35 cellular contexts compared by ENCODE assay signal in the genomic region with DNA sequence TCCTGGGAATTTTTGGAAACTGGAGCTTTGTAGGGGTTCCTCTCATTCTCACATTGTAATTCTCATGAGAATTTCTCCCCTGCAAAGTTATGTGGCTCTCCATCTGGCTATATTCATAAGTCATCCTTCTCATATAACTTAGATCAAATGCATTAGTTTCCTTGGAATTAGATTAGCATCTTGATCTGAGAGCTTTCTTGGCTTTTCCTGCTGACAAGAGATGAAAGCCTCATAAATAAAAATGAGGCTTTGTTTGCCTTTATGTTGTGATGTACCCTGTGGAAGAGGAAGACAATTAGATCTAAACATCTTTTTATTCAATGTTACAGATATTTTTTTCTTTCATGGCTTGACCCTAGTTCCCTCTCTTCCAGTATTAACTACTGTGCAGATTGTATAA.
"Had no signal": no experiment of that assay in that cellular context is flagged by ENCODE, and none has a peak within 500 bp of the region (broad histone marks: within the 10 kb centered on the region; RNA-seq: fewer than 3 reads in every experiment).

No MANE protein-coding gene starts in this region.

- H3K9me3 Mint-ChIP-seq: activated B cell treated with CpG ODN at 0.5 μM for 24 hours; activated CD4-positive, alpha-beta memory T cell treated with anti-CD3 and anti-CD28 coated beads for 36 hours; activated CD4-positive, alpha-beta T cell treated with anti-CD3 and anti-CD28 coated beads, Interleukin-2, amount 10 ng/mL, durations not matched to agents 24 days and 14 days; activated CD8-positive, alpha-beta T cell treated with anti-CD3 and anti-CD28 coated beads for 36 hours; activated naive CD4-positive, alpha-beta T cell treated with anti-CD3 and anti-CD28 coated beads, Interleukin-2, amount 50 U/mL, for 72 hours; activated T-cell treated with anti-CD3 and anti-CD28 coated beads, Interleukin-2, amount 50 U/mL, for 4 hours; activated T-helper 17 cell treated with anti-CD3 and anti-CD28 coated beads, Interleukin-2, amount 50 U/mL, for 72 hours; T-helper 1 cell treated with Interleukin-12 subunit alpha and Interleukin-12 subunit beta and Interleukin-4 antibody, amounts not matched to agents 30 μg/mL and 1 μg/mL, for 36 hours; T-helper 2 cell treated with Interferon-gamma antibody and Interleukin-4, amounts not matched to agents 5 μg/mL and 100 μg/mL, for 36 hours had no signal

- H3K27ac Mint-ChIP-seq: activated B cell treated with CpG ODN at 0.5 μM for 24 hours; activated CD4-positive, alpha-beta memory T cell treated with anti-CD3 and anti-CD28 coated beads for 36 hours; activated CD4-positive, alpha-beta T cell treated with anti-CD3 and anti-CD28 coated beads, Interleukin-2, amount 10 ng/mL, durations not matched to agents 24 days and 14 days; activated CD8-positive, alpha-beta T cell treated with anti-CD3 and anti-CD28 coated beads for 36 hours; activated naive CD4-positive, alpha-beta T cell treated with anti-CD3 and anti-CD28 coated beads for 36 hours; activated naive CD4-positive, alpha-beta T cell treated with anti-CD3 and anti-CD28 coated beads, Interleukin-2, amount 50 U/mL, for 72 hours; activated naive CD8-positive, alpha-beta T cell treated with anti-CD3 and anti-CD28 coated beads for 36 hours; activated T-cell treated with anti-CD3 and anti-CD28 coated beads, Interleukin-2, amount 50 U/mL, for 72 hours; activated T-helper 1 cell treated with anti-CD3 and anti-CD28 coated beads, Interleukin-12 subunit alpha, Interleukin-12 subunit beta, Interleukin-2, Interleukin-4 antibody, amounts not matched to agents 30 ng/mL and 10 ng/mL and 1 ng/mL, durations not matched to agents 14 hours and 24 hours and 36 hours; activated T-helper 17 cell treated with anti-CD3 and anti-CD28 coated beads, Interleukin-2, amount 50 U/mL, for 72 hours; T-helper 1 cell treated with Interleukin-12 subunit alpha and Interleukin-12 subunit beta and Interleukin-4 antibody, amounts not matched to agents 30 μg/mL and 1 μg/mL, for 36 hours; T-helper 2 cell treated with Interferon-gamma antibody and Interleukin-4, amounts not matched to agents 5 μg/mL and 100 μg/mL, for 36 hours had no signal

- H3K36me3 Mint-ChIP-seq: activated CD4-positive, alpha-beta memory T cell treated with anti-CD3 and anti-CD28 coated beads for 36 hours; activated naive CD4-positive, alpha-beta T cell treated with anti-CD3 and anti-CD28 coated beads, Interleukin-2, amount 50 U/mL, for 72 hours; activated naive CD8-positive, alpha-beta T cell treated with anti-CD3 and anti-CD28 coated beads for 36 hours had no signal

- ATAC-seq: activated CD8-positive, alpha-beta T cell treated with anti-CD3 and anti-CD28 coated beads for 36 hours; activated naive CD4-positive, alpha-beta T cell treated with anti-CD3 and anti-CD28 coated beads, Interleukin-2, amount 50 U/mL, for 72 hours; activated T-cell treated with anti-CD3 and anti-CD28 coated beads, Interleukin-2, amount 50 U/mL, for 4 hours; activated T-cell treated with anti-CD3 and anti-CD28 coated beads, Interleukin-2, amount 50 U/mL, for 72 hours; activated T-helper 17 cell treated with anti-CD3 and anti-CD28 coated beads, Interleukin-2, amount 50 U/mL, for 72 hours; body of pancreas had no signal

- H3K4me3 Mint-ChIP-seq: activated B cell treated with CpG ODN at 0.5 μM for 24 hours; activated CD4-positive, alpha-beta memory T cell treated with anti-CD3 and anti-CD28 coated beads for 36 hours; activated CD4-positive, alpha-beta T cell treated with anti-CD3 and anti-CD28 coated beads, Interleukin-2, amount 10 ng/mL, durations not matched to agents 24 days and 14 days; activated CD8-positive, alpha-beta T cell treated with anti-CD3 and anti-CD28 coated beads for 36 hours; activated naive CD4-positive, alpha-beta T cell treated with anti-CD3 and anti-CD28 coated beads for 36 hours; activated naive CD8-positive, alpha-beta T cell treated with anti-CD3 and anti-CD28 coated beads for 36 hours; activated T-cell treated with anti-CD3 and anti-CD28 coated beads, Interleukin-2, amount 50 U/mL, for 4 hours; activated T-cell treated with anti-CD3 and anti-CD28 coated beads, Interleukin-2, amount 50 U/mL, for 72 hours; activated T-helper 1 cell treated with anti-CD3 and anti-CD28 coated beads, Interleukin-12 subunit alpha, Interleukin-12 subunit beta, Interleukin-2, Interleukin-4 antibody, amounts not matched to agents 30 ng/mL and 10 ng/mL and 1 ng/mL, durations not matched to agents 14 hours and 24 hours and 36 hours; activated T-helper 17 cell treated with anti-CD3 and anti-CD28 coated beads, Interleukin-2, amount 50 U/mL, for 72 hours; T-helper 1 cell treated with Interleukin-12 subunit alpha and Interleukin-12 subunit beta and Interleukin-4 antibody, amounts not matched to agents 30 μg/mL and 1 μg/mL, for 36 hours; T-helper 2 cell treated with Interferon-gamma antibody and Interleukin-4, amounts not matched to agents 5 μg/mL and 100 μg/mL, for 36 hours had no signal

- H3K9me3 ChIP-seq: adrenal gland, body of pancreas, breast epithelium had no signal

- DNase-seq: activated B cell treated with CpG ODN at 0.5 μM for 24 hours; activated CD4-positive, alpha-beta memory T cell treated with anti-CD3 and anti-CD28 coated beads for 36 hours; activated CD4-positive, alpha-beta T cell treated with anti-CD3 and anti-CD28 coated beads for 4 hours; activated CD4-positive, alpha-beta T cell treated with anti-CD3 and anti-CD28 coated beads, Interleukin-2, amount 10 ng/mL, durations not matched to agents 24 days and 14 days; activated CD4-positive, alpha-beta T cell treated with anti-CD3 and anti-CD28 coated beads, Interleukin-2, amount 50 U/mL, for 1 hour; activated CD4-positive, alpha-beta T cell treated with anti-CD3 and anti-CD28 coated beads, Interleukin-2, amount 50 U/mL, for 4 hours; activated CD4-positive, CD25-positive, alpha-beta regulatory T cell treated with anti-CD3 and anti-CD28 coated beads, Interleukin-2, amount 50 U/mL, for 72 hours; activated CD8-positive, alpha-beta memory T cell treated with anti-CD3 and anti-CD28 coated beads, Interleukin-2, amount 50 U/mL, for 4 hours; activated CD8-positive, alpha-beta T cell treated with anti-CD3 and anti-CD28 coated beads for 36 hours; activated effector memory CD4-positive, alpha-beta T cell treated with anti-CD3 and anti-CD28 coated beads, Interleukin-2, amount 50 U/mL, for 16 hours; activated gamma-delta T cell treated with Interleukin-2 at 50 U/mL for 16 hours; activated naive CD4-positive, alpha-beta T cell; activated naive CD4-positive, alpha-beta T cell treated with anti-CD3 and anti-CD28 coated beads for 36 hours; activated naive CD4-positive, alpha-beta T cell treated with anti-CD3 and anti-CD28 coated beads, Interleukin-2, amount 50 U/mL, for 16 hours; activated naive CD8-positive, alpha-beta T cell treated with anti-CD3 and anti-CD28 coated beads for 36 hours; activated T-cell treated with anti-CD3 and anti-CD28 coated beads for 4 hours; activated T-cell treated with anti-CD3 and anti-CD28 coated beads, Interleukin-2, amount 50 U/mL, for 1 hour; activated T-cell treated with anti-CD3 and anti-CD28 coated beads, Interleukin-2, amount 50 U/mL, for 4 hours; activated T-cell treated with anti-CD3 and anti-CD28 coated beads, Interleukin-2, amount 50 U/mL, for 72 hours; adrenal gland; amniotic stem cell; aorta; body of pancreas; brain microvascular endothelial cell; central memory CD4-positive, alpha-beta T cell; T-helper 1 cell; T-helper 2 cell; T-helper 9 cell had no signal

- H3K27ac ChIP-seq: adrenal gland, body of pancreas, brain microvascular endothelial cell, breast epithelium, VCaP had no signal

- H3K4me1 Mint-ChIP-seq: activated B cell treated with CpG ODN at 0.5 μM for 24 hours; activated CD4-positive, alpha-beta T cell treated with anti-CD3 and anti-CD28 coated beads, Interleukin-2, amount 10 ng/mL, durations not matched to agents 24 days and 14 days; activated naive CD8-positive, alpha-beta T cell treated with anti-CD3 and anti-CD28 coated beads for 36 hours; activated T-helper 17 cell treated with anti-CD3 and anti-CD28 coated beads, Interleukin-2, amount 50 U/mL, for 72 hours had no signal

- H3K4me1 ChIP-seq: adrenal gland, body of pancreas, breast epithelium had no signal

- H3K4me3 ChIP-seq: adrenal gland, body of pancreas, breast epithelium had no signal

- H3K27me3 ChIP-seq: adrenal gland, body of pancreas, brain microvascular endothelial cell, breast epithelium had no signal

- H3K36me3 ChIP-seq: adrenal gland, brain microvascular endothelial cell, breast epithelium had no signal

- H3K27me3 Mint-ChIP-seq: activated CD4-positive, alpha-beta memory T cell treated with anti-CD3 and anti-CD28 coated beads for 36 hours had no signal
